In the genomic region with DNA sequence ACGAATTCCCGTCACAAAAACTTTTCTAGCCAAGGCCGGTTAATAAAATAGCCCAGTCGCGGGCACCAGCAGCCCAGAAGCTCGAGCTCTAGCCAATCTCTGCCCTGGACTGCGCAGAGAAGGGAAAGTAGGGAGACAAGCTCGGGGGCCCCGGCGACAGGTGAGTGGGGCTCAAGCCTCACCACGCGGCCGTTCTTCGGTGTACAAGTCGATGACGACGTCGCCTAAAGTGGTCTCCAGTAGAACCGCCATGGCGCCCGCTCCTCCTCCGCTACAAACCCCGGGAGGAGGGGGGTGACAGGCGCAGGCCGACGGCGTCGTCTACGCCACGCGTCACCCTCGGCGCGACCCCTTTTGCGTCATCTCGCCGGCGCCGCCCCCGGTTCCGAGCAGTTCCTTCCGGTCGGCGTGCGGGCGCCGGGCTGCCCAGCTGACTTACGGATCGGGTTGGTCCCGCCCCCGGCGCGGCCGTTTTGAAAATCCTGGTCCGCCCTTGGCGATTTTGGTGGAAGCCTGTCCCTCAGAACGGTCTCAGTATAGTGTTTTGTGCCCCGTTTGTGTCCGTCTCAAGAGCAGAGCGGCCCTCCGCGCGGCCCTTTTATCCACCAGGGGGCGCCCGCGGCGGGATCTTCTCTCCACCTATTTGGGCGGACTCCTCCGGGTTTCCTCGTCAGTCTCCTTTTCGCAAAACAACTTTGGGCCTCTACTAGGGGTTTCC, we compare ENCODE assay signal across 8 cellular contexts.
DNase-seq lines count a peak whose midpoint lies in the region; ATAC-seq and TF ChIP-seq lines count a peak whose summit lies in the region.

A gene with protein sequence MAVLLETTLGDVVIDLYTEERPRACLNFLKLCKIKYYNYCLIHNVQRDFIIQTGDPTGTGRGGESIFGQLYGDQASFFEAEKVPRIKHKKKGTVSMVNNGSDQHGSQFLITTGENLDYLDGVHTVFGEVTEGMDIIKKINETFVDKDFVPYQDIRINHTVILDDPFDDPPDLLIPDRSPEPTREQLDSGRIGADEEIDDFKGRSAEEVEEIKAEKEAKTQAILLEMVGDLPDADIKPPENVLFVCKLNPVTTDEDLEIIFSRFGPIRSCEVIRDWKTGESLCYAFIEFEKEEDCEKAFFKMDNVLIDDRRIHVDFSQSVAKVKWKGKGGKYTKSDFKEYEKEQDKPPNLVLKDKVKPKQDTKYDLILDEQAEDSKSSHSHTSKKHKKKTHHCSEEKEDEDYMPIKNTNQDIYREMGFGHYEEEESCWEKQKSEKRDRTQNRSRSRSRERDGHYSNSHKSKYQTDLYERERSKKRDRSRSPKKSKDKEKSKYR (minus strand): TSS at position 290 of the 718 bp plus-strand sequence. CDS start 38 bp downstream, at position 252.

- peak; percentile 94 for ATAC-seq in GM18909 (IDR thresholded peaks at IDR 0.05; ENCODE audit: poor library complexity, unreplicated experiment)
- ATAC-seq in HG03175 (IDR thresholded peaks at IDR 0.05; ENCODE audit: unreplicated experiment), result peak; percentile 88

- peak; percentile 74 for TF ChIP-seq CTCF in AG09319 (IDR thresholded peaks at IDR 0.05; ENCODE audit: low read depth, low read length)

- DNase-seq in AG09319 (ENCODE audit: extremely low read depth, low read depth), result peak; percentile 88
- peak; percentile 95 for DNase-seq in NCI-H345 (lab: John Stamatoyannopoulos, UW)
- DNase-seq in activated CD4-positive, CD25-positive, alpha-beta regulatory T cell (lab: John Stamatoyannopoulos, UW), result peak; percentile 91 to 95 (median 92)
- DNase-seq in central memory CD4-positive, alpha-beta T cell, result peak; percentile 96
- DNase-seq in iris pigment epithelial cell (ENCODE audit: low read depth), result peak; percentile 96
- DNase-seq in stimulated activated CD4-positive, alpha-beta T cell treated with anti-CD3 and anti-CD28 coated beads, Interleukin-12 subunit alpha, Interleukin-12 subunit beta, amount 100 ng/mL, for 4 hours, result peak; percentile 96

Comparison
In these comparisons a context has a peak if more than half of its experiments do, and no peak if none do; other contexts are left out.
1. Peak in every context shown above with its lines: DNase-seq and ATAC-seq.